Comparison of ENCODE assay signal across 32 cellular contexts in the genomic region with DNA sequence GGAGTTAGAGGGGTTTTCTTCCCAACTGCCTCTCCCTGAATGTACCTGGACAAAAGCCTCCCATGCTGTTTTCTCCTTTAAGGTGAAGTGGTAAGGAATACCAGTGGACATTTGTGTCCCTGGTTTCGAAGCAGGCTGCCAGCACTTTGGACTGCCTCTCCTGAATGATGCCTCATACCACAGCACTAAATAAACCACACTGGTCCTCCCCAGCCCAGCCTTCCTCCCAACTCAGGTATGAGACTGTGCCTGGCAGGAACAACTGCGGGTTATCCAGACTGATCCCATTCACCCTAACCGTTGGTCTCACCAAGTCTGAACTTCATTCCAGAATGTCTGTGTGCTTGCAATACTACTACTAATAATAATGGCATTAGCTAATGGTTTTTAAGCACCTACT.
"Had no signal": no experiment of that assay in that cellular context is flagged by ENCODE, and none has a peak within 500 bp of the region (broad histone marks: within the 10 kb centered on the region; RNA-seq: fewer than 3 reads in every experiment).

No MANE protein-coding gene starts in this region.

- H3K27me3 ChIP-seq: adrenal gland, body of pancreas, gastroesophageal sphincter had no signal

- H3K36me3 Mint-ChIP-seq: activated CD4-positive, alpha-beta memory T cell treated with anti-CD3 and anti-CD28 coated beads for 36 hours; activated CD8-positive, alpha-beta memory T cell treated with anti-CD3 and anti-CD28 coated beads, Interleukin-2, amount 10 ng/mL, durations not matched to agents 7 days and 5 days had no signal

- H3K36me3 ChIP-seq: WERI-Rb-1 had no signal

- H3K27ac Mint-ChIP-seq: activated B cell treated with CpG ODN at 0.5 μM for 24 hours; activated CD4-positive, alpha-beta memory T cell treated with anti-CD3 and anti-CD28 coated beads for 36 hours; activated CD8-positive, alpha-beta memory T cell treated with anti-CD3 and anti-CD28 coated beads, Interleukin-2, amount 10 ng/mL, durations not matched to agents 7 days and 5 days; activated CD8-positive, alpha-beta T cell treated with anti-CD3 and anti-CD28 coated beads, Interleukin-2, amount 10 ng/mL, durations not matched to agents 7 days and 5 days; activated naive CD4-positive, alpha-beta T cell treated with anti-CD3 and anti-CD28 coated beads for 36 hours; activated naive CD4-positive, alpha-beta T cell treated with anti-CD3 and anti-CD28 coated beads, Interleukin-2, amount 50 U/mL, for 24 hours; activated naive CD8-positive, alpha-beta T cell treated with anti-CD3 and anti-CD28 coated beads for 36 hours; activated naive CD8-positive, alpha-beta T cell treated with anti-CD3 and anti-CD28 coated beads, Interleukin-2, amount 50 U/mL, for 24 hours; activated T-helper 1 cell treated with anti-CD3 and anti-CD28 coated beads, Interleukin-12 subunit alpha, Interleukin-12 subunit beta, Interleukin-2, Interleukin-4 antibody, amounts not matched to agents 30 ng/mL and 10 ng/mL and 1 ng/mL, durations not matched to agents 14 hours and 24 hours and 36 hours; activated T-helper 2 cell treated with anti-CD3 and anti-CD28 coated beads, Interferon-gamma antibody, Interleukin-2, Interleukin-4, amounts not matched to agents 10 μg/mL and 5 μg/mL and 100 μg/mL, durations not matched to agents 14 hours and 24 hours and 36 hours; T-helper 17 cell; T-helper 2 cell treated with Interferon-gamma antibody and Interleukin-4, amounts not matched to agents 5 μg/mL and 100 μg/mL, for 36 hours had no signal

- DNase-seq: activated B cell treated with CpG ODN at 0.5 μM for 24 hours; activated CD4-positive, alpha-beta memory T cell treated with anti-CD3 and anti-CD28 coated beads for 36 hours; activated CD4-positive, alpha-beta T cell treated with anti-CD3 and anti-CD28 coated beads for 48 hours; activated CD8-positive, alpha-beta memory T cell treated with anti-CD3 and anti-CD28 coated beads, Interleukin-2, amount 10 ng/mL, durations not matched to agents 7 days and 5 days; activated CD8-positive, alpha-beta memory T cell treated with anti-CD3 and anti-CD28 coated beads, Interleukin-2, amount 50 U/mL, for 4 hours; activated CD8-positive, alpha-beta T cell treated with anti-CD3 and anti-CD28 coated beads, Interleukin-2, amount 10 ng/mL, durations not matched to agents 7 days and 5 days; activated effector memory CD4-positive, alpha-beta T cell treated with anti-CD3 and anti-CD28 coated beads, Interleukin-2, amount 50 U/mL, for 16 hours; activated naive CD4-positive, alpha-beta T cell treated with anti-CD3 and anti-CD28 coated beads for 36 hours; activated naive CD8-positive, alpha-beta T cell treated with anti-CD3 and anti-CD28 coated beads for 36 hours; activated naive CD8-positive, alpha-beta T cell treated with anti-CD3 and anti-CD28 coated beads, Interleukin-2, amount 50 U/mL, for 24 hours; activated T-cell treated with anti-CD3 and anti-CD28 coated beads, Interleukin-2, amount 50 U/mL, for 1 hour; activated T-cell treated with anti-CD3 and anti-CD28 coated beads, Interleukin-2, amount 50 U/mL, for 48 hours; amygdala; aorta; body of pancreas; caudate nucleus; cortex of kidney; dermis blood vessel endothelial cell; effector CD8-positive, alpha-beta T cell; foreskin fibroblast; T-helper 1 cell; T-helper 17 cell; T1000; WERI-Rb-1 had no signal

- H3K4me1 Mint-ChIP-seq: activated CD8-positive, alpha-beta memory T cell treated with anti-CD3 and anti-CD28 coated beads, Interleukin-2, amount 10 ng/mL, durations not matched to agents 7 days and 5 days had no signal

- ATAC-seq: activated CD4-positive, CD25-positive, alpha-beta regulatory T cell treated with anti-CD3 and anti-CD28 coated beads, Interleukin-2, amount 50 U/mL, for 24 hours; activated CD8-positive, alpha-beta memory T cell treated with anti-CD3 and anti-CD28 coated beads, Interleukin-2, amount 10 ng/mL, durations not matched to agents 7 days and 5 days; activated CD8-positive, alpha-beta T cell treated with anti-CD3 and anti-CD28 coated beads, Interleukin-2, amount 10 ng/mL, durations not matched to agents 7 days and 5 days; body of pancreas; esophagus mucosa; gastroesophageal sphincter; T-helper 17 cell had no signal

- H3K27ac ChIP-seq: adrenal gland, body of pancreas, gastroesophageal sphincter, WERI-Rb-1 had no signal

- H3K4me3 ChIP-seq: adrenal gland, body of pancreas, gastroesophageal sphincter had no signal

- H3K9me3 ChIP-seq: adrenal gland, body of pancreas had no signal

- H3K4me3 Mint-ChIP-seq: activated B cell treated with CpG ODN at 0.5 μM for 24 hours; activated CD4-positive, alpha-beta memory T cell treated with anti-CD3 and anti-CD28 coated beads for 36 hours; activated CD8-positive, alpha-beta memory T cell treated with anti-CD3 and anti-CD28 coated beads, Interleukin-2, amount 10 ng/mL, durations not matched to agents 7 days and 5 days; activated CD8-positive, alpha-beta T cell treated with anti-CD3 and anti-CD28 coated beads, Interleukin-2, amount 10 ng/mL, durations not matched to agents 7 days and 5 days; activated naive CD4-positive, alpha-beta T cell treated with anti-CD3 and anti-CD28 coated beads for 36 hours; activated naive CD4-positive, alpha-beta T cell treated with anti-CD3 and anti-CD28 coated beads, Interleukin-2, amount 50 U/mL, for 24 hours; activated naive CD8-positive, alpha-beta T cell treated with anti-CD3 and anti-CD28 coated beads for 36 hours; activated naive CD8-positive, alpha-beta T cell treated with anti-CD3 and anti-CD28 coated beads, Interleukin-2, amount 50 U/mL, for 24 hours; activated T-helper 1 cell treated with anti-CD3 and anti-CD28 coated beads, Interleukin-12 subunit alpha, Interleukin-12 subunit beta, Interleukin-2, Interleukin-4 antibody, amounts not matched to agents 30 ng/mL and 10 ng/mL and 1 ng/mL, durations not matched to agents 14 hours and 24 hours and 36 hours; T-helper 17 cell; T-helper 2 cell treated with Interferon-gamma antibody and Interleukin-4, amounts not matched to agents 5 μg/mL and 100 μg/mL, for 36 hours had no signal

- H3K9me3 Mint-ChIP-seq: activated naive CD4-positive, alpha-beta T cell treated with anti-CD3 and anti-CD28 coated beads for 36 hours; activated naive CD4-positive, alpha-beta T cell treated with anti-CD3 and anti-CD28 coated beads, Interleukin-2, amount 50 U/mL, for 24 hours; activated naive CD8-positive, alpha-beta T cell treated with anti-CD3 and anti-CD28 coated beads, Interleukin-2, amount 50 U/mL, for 24 hours; T-helper 2 cell treated with Interferon-gamma antibody and Interleukin-4, amounts not matched to agents 5 μg/mL and 100 μg/mL, for 36 hours had no signal

- H3K27me3 Mint-ChIP-seq: activated B cell treated with CpG ODN at 0.5 μM for 24 hours; activated CD4-positive, alpha-beta memory T cell treated with anti-CD3 and anti-CD28 coated beads for 36 hours; activated CD8-positive, alpha-beta memory T cell treated with anti-CD3 and anti-CD28 coated beads, Interleukin-2, amount 10 ng/mL, durations not matched to agents 7 days and 5 days; activated naive CD4-positive, alpha-beta T cell treated with anti-CD3 and anti-CD28 coated beads, Interleukin-2, amount 50 U/mL, for 24 hours; activated naive CD8-positive, alpha-beta T cell treated with anti-CD3 and anti-CD28 coated beads for 36 hours; activated naive CD8-positive, alpha-beta T cell treated with anti-CD3 and anti-CD28 coated beads, Interleukin-2, amount 50 U/mL, for 24 hours; T-helper 17 cell had no signal
